In the genomic region with DNA sequence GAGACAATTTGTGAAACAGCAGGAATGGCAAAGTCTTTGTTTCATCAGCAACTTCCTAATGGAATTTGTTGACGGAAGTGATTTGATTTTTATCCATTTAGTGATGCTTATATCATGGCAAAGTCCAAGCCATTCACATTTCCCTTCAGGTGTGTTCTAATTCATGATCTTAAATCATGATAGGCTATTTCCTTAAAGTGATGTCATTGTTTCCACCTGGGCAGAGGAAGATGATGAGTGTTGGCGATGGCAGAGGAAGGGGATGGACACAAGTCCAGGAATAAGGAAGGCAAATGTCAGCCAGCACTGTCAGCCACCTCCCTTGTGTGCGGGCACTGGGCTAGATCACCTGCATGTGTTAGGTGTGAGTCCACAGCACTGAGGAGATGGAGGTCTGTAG, we compare ENCODE assay signal across 2 cellular contexts.
TF ChIP-seq lines count a peak whose summit lies in the region.

No MANE protein-coding gene starts in this region.

TF ChIP-seq in HepG2, 621 proteins besides CTCF, POLR2A, EP300 and RAD21:
- TF ChIP-seq ATF7 (IDR thresholded peaks at IDR 0.05) = peak; percentile 61; the same call in 1 of the 2 replicates
- no peak for TF ChIP-seq ATF7 (CRISPR knock-in tag; IDR thresholded peaks at IDR 0.05)
- TF ChIP-seq, protein P1, sequence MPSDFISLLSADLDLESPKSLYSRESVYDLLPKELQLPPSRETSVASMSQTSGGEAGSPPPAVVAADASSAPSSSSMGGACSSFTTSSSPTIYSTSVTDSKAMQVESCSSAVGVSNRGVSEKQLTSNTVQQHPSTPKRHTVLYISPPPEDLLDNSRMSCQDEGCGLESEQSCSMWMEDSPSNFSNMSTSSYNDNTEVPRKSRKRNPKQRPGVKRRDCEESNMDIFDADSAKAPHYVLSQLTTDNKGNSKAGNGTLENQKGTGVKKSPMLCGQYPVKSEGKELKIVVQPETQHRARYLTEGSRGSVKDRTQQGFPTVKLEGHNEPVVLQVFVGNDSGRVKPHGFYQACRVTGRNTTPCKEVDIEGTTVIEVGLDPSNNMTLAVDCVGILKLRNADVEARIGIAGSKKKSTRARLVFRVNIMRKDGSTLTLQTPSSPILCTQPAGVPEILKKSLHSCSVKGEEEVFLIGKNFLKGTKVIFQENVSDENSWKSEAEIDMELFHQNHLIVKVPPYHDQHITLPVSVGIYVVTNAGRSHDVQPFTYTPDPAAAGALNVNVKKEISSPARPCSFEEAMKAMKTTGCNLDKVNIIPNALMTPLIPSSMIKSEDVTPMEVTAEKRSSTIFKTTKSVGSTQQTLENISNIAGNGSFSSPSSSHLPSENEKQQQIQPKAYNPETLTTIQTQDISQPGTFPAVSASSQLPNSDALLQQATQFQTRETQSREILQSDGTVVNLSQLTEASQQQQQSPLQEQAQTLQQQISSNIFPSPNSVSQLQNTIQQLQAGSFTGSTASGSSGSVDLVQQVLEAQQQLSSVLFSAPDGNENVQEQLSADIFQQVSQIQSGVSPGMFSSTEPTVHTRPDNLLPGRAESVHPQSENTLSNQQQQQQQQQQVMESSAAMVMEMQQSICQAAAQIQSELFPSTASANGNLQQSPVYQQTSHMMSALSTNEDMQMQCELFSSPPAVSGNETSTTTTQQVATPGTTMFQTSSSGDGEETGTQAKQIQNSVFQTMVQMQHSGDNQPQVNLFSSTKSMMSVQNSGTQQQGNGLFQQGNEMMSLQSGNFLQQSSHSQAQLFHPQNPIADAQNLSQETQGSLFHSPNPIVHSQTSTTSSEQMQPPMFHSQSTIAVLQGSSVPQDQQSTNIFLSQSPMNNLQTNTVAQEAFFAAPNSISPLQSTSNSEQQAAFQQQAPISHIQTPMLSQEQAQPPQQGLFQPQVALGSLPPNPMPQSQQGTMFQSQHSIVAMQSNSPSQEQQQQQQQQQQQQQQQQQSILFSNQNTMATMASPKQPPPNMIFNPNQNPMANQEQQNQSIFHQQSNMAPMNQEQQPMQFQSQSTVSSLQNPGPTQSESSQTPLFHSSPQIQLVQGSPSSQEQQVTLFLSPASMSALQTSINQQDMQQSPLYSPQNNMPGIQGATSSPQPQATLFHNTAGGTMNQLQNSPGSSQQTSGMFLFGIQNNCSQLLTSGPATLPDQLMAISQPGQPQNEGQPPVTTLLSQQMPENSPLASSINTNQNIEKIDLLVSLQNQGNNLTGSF (CRISPR knock-in tag; IDR thresholded peaks at IDR 0.05) = no peak
- TF ChIP-seq, protein P2, sequence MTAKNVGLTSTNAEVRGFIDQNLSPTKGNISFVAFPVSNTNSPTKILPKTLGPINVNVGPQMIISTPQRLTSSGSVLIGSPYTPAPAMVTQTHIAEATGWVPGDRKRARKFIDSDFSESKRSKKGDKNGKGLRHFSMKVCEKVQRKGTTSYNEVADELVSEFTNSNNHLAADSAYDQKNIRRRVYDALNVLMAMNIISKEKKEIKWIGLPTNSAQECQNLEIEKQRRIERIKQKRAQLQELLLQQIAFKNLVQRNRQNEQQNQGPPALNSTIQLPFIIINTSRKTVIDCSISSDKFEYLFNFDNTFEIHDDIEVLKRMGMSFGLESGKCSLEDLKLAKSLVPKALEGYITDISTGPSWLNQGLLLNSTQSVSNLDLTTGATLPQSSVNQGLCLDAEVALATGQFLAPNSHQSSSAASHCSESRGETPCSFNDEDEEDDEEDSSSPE (CRISPR knock-in tag; IDR thresholded peaks at IDR 0.05) = no peak
TF ChIP-seq in HepG2: peak in this region for 1.

TF ChIP-seq in H1, 55 proteins besides CTCF, POLR2A, EP300 and RAD21:
- TF ChIP-seq RFX5 (IDR thresholded peaks at IDR 0.05; ENCODE audit: borderline replicate concordance, low read depth, low read length) (peak; percentile 70), ZNF274 (IDR thresholded peaks at IDR 0.05; ENCODE audit: borderline replicate concordance, extremely low read depth, low read length) (no peak)
